In genomic region chr22:20857247-20857643, GRCh38 we compare ENCODE assay signal across 9 cellular contexts. TPM values are rescaled to one million over a fixed set of nuclear protein-coding genes. Genes with fewer than 3 reads are reported as not detected.
DNase-seq lines count a peak whose midpoint lies in the region; ATAC-seq and TF ChIP-seq lines count a peak whose summit lies in the region.
"Had no signal": no experiment of that assay in that cellular context is flagged by ENCODE, and none has a peak within 500 bp of the region (broad histone marks: within the 10 kb centered on the region; RNA-seq: fewer than 3 reads in every experiment).

No MANE protein-coding gene starts in this region.

- H3K4me3 ChIP-seq in DND-41 (ENCODE audit: low read depth in 1 of 2, low read length in 2 of 2): peak overlapping the region in 1 of 2 experiments; percentile 84; a peak in 3 of 4 replicates
- H3K4me3 ChIP-seq in PC-3 (ENCODE audit: low read length): peak overlapping the region; percentile 91
- peak overlapping the region; percentile 76 for H3K4me3 ChIP-seq in epithelial cell of esophagus (ENCODE audit: low read length)
- no peak overlapping the region for H3K4me3 ChIP-seq in trophoblast cell (ENCODE audit: low read depth, low read length)

- H3K36me3 ChIP-seq in DND-41 (ENCODE audit: insufficient read depth, low read length): peaks cover 4% of the 10 kb centered on the region; the same call in 1 of the 2 replicates
- no peaks in the 10 kb centered on the region for H3K36me3 ChIP-seq in PC-3 (ENCODE audit: low read depth, low read length)
- H3K36me3 ChIP-seq in trophoblast cell (ENCODE audit: control insufficient read depth in 1 of 2, insufficient read depth in 2 of 2, low read length in 2 of 2): no peaks in the 10 kb centered on the region

- H4K12ac ChIP-seq in trophoblast cell (ENCODE audit: low read depth, low read length): no peak overlapping the region

- H3K27ac ChIP-seq in DND-41 (ENCODE audit: low read length): peak overlapping the region; percentile 72; the same call in 1 of the 2 replicates
- H3K27ac ChIP-seq in PC-3 (ENCODE audit: low read length): no peak overlapping the region
- H3K27ac ChIP-seq in trophoblast cell (ENCODE audit: low read depth, low read length): no peak overlapping the region
- H3K27ac ChIP-seq in caudate nucleus (ENCODE audit: low read depth, low read length): no peak overlapping the region

- DNase-seq in DND-41 (no peak), PC-3 (no peak), epithelial cell of esophagus (ENCODE audit: low read depth) (no peak), trophoblast cell (no peak), foreskin melanocyte (no peak), AML-193 (lab: John Stamatoyannopoulos, UW) (no peak), caudate nucleus (lab: John Stamatoyannopoulos, UW) (no peak)
- DNase-seq: NCI-H1930 had no signal

- H2AFZ ChIP-seq in DND-41 (ENCODE audit: low read depth, low read length) (no peak overlapping the region), PC-3 (ENCODE audit: low read length) (no peak overlapping the region), trophoblast cell (ENCODE audit: insufficient read depth, low read length, poor library complexity) (no peak overlapping the region)

- H3K79me1 ChIP-seq in trophoblast cell (ENCODE audit: low read length): peaks cover 12% of the 10 kb centered on the region

- no peak overlapping the region for H2BK12ac ChIP-seq in trophoblast cell (ENCODE audit: low read length)

- H4K91ac ChIP-seq in trophoblast cell (ENCODE audit: low read depth, low read length): no peak overlapping the region

- no peaks in the 10 kb centered on the region for H3K9me2 ChIP-seq in PC-3 (replicated peaks; ENCODE audit: low read length)

- H3K4me1 ChIP-seq in DND-41 (ENCODE audit: insufficient read depth, low read length): peaks cover 33% of the 10 kb centered on the region
- H3K4me1 ChIP-seq in PC-3 (ENCODE audit: insufficient read depth, low read length): peaks cover 18% of the 10 kb centered on the region
- H3K4me1 ChIP-seq in trophoblast cell (ENCODE audit: control insufficient read depth in 1 of 2, insufficient read depth in 2 of 2, low read length in 2 of 2): peaks cover 14 to 15% of the 10 kb centered on the region in 2 experiments

- CTCF ChIA-PET in PC-3 (lab: Charles Lee): no interaction called here

- no peaks in the 10 kb centered on the region for H3K9me3 ChIP-seq in DND-41 (ENCODE audit: insufficient read depth, low read length, severe bottlenecking)
- H3K9me3 ChIP-seq in PC-3 (ENCODE audit: low read length): no peaks in the 10 kb centered on the region
- H3K9me3 ChIP-seq in trophoblast cell (ENCODE audit: insufficient read depth, low read depth, low read length): peaks cover 3% of the 10 kb centered on the region

- no peaks in the 10 kb centered on the region for H3F3A ChIP-seq in PC-3 (ENCODE audit: low read length, unreplicated experiment)

- no peak overlapping the region for H3K4ac ChIP-seq in trophoblast cell (ENCODE audit: low read depth, low read length)

- H3K79me2 ChIP-seq in DND-41 (ENCODE audit: insufficient read depth, low read length) (peaks cover 87% of the 10 kb centered on the region), PC-3 (ENCODE audit: low read length) (peaks cover 71% of the 10 kb centered on the region), trophoblast cell (ENCODE audit: control insufficient read depth, insufficient read depth, low read length, poor library complexity) (peaks cover 9% of the 10 kb centered on the region)

- ATAC-seq in DND-41 (ENCODE audit: insufficient read depth, low read depth) (no peak), PC-3 (no peak), GM19463 (IDR thresholded peaks at IDR 0.05; ENCODE audit: unreplicated experiment) (no peak)

- H3K23ac ChIP-seq in trophoblast cell (ENCODE audit: low read length): no peak overlapping the region

- intact Hi-C loops in PC-3 (cut with micrococcal nuclease): loop anchor here (10.0 kb wide), 1 partner anchor 52 kb away; no protein-coding TSS in a partner anchor

- no peak overlapping the region for H2BK5ac ChIP-seq in trophoblast cell (ENCODE audit: low read depth, low read length, poor library complexity)

- no peak overlapping the region for H3K18ac ChIP-seq in trophoblast cell (ENCODE audit: low read length)

- no peaks in the 10 kb centered on the region for H3K27me3 ChIP-seq in DND-41 (ENCODE audit: insufficient read depth, low read length, poor library complexity)
- no peaks in the 10 kb centered on the region for H3K27me3 ChIP-seq in PC-3 (ENCODE audit: low read length)
- no peaks in the 10 kb centered on the region for H3K27me3 ChIP-seq in trophoblast cell (ENCODE audit: insufficient read depth, low read length)

- H3K4me2 ChIP-seq in DND-41 (ENCODE audit: insufficient read depth, low read length) (peak overlapping the region; percentile 91), PC-3 (ENCODE audit: low read length) (peak overlapping the region; percentile 93), trophoblast cell (ENCODE audit: low read length) (peak overlapping the region; percentile 61)

- BruUV-seq in PC-3 (replicated peaks; lab: Mats Ljungman, UMichigan): no TSS peak

- no peak overlapping the region for H2AK5ac ChIP-seq in trophoblast cell (ENCODE audit: low read length)

- peak overlapping the region; percentile 79 for H3K9ac ChIP-seq in DND-41 (ENCODE audit: low read depth, low read length)
- peak overlapping the region; percentile 69; the same call in 1 of the 2 replicates for H3K9ac ChIP-seq in PC-3 (ENCODE audit: low read length)
- H3K9ac ChIP-seq in trophoblast cell (ENCODE audit: low read length): no peak overlapping the region

- no peak overlapping the region for H4K8ac ChIP-seq in trophoblast cell (ENCODE audit: low read depth, low read length)

- no CpG with 5 or more reads among the region's 7 CpGs for WGBS in trophoblast cell (ENCODE audit: extremely low coverage, insufficient coverage, insufficient read length)

- H4K20me1 ChIP-seq in DND-41 (ENCODE audit: insufficient read depth, low read length) (peaks cover 50% of the 10 kb centered on the region), PC-3 (ENCODE audit: low read length) (peaks cover 21% of the 10 kb centered on the region; the same call in 1 of the 2 replicates)

- POLR2A ChIA-PET in PC-3 (lab: Charles Lee; ENCODE audit: unreplicated experiment): no interaction called here

- TF ChIP-seq CTCF in DND-41 (IDR thresholded peaks at IDR 0.05; ENCODE audit: borderline replicate concordance, extremely low read depth, low read length, poor library complexity, severe bottlenecking) (no peak), PC-3 (conservative IDR thresholded peaks at IDR 0.05; ENCODE audit: low read depth, low read length) (no peak), epithelial cell of esophagus (IDR thresholded peaks at IDR 0.05; ENCODE audit: insufficient read depth, low read depth, low read length, missing control alignments) (no peak)

- H3K14ac ChIP-seq in trophoblast cell (ENCODE audit: low read length): no peak overlapping the region

- no peak overlapping the region for H2BK120ac ChIP-seq in trophoblast cell (ENCODE audit: insufficient read depth, low read length, poor library complexity)

RNA-seq across cellular contexts. Expression of gene PI4KA, which starts 1.4 kb away (rescaled TPM):
- total RNA-seq in PC-3 (2014; rRNA removed): 39.7 and 61.5 TPM in 2 replicates
- 29.7 and 32.4 TPM in 2 replicates for polyA plus RNA-seq in trophoblast cell (2013)

RNA-seq across cellular contexts. Expression of gene SNAP29, which starts 1.6 kb away (rescaled TPM):
- total RNA-seq in PC-3 (2014; rRNA removed): 12.3 and 23.9 TPM in 2 replicates
- 42.7 and 45.7 TPM in 2 replicates for polyA plus RNA-seq in trophoblast cell (2013)

RNA-seq across cellular contexts. Expression of gene CRKL, which starts 60.0 kb away (rescaled TPM):
- total RNA-seq in PC-3 (2014; rRNA removed): 35.4 and 36.2 TPM in 2 replicates
- polyA plus RNA-seq in trophoblast cell (2013): 43.3 and 44.5 TPM in 2 replicates
